23 cellular contexts compared by ENCODE assay signal in the genomic region with DNA sequence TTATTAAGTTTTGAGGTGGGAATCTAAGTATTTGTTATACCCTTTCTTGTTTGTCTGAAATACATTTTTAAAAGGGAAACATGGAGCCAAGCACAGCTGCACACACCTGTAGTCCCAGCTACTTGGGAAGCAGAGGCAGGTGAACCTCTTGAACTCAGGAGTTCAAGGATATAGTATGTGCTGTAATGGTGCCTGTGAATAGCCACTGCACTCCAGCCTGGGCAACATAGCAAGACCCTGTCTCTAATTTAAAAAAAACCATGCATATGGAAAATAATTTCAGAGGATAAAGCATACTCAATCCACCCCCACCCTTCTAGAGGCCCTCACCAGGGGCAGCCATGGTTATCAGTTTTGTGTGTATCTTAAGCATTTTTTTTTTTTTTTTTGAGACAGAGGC.
"Had no signal": no experiment of that assay in that cellular context is flagged by ENCODE, and none has a peak within 500 bp of the region (broad histone marks: within the 10 kb centered on the region; RNA-seq: fewer than 3 reads in every experiment).

No MANE protein-coding gene starts in this region.

- H3K4me3 ChIP-seq: coronary artery, dorsolateral prefrontal cortex, esophagus squamous epithelium, gastroesophageal sphincter, heart left ventricle, hepatocyte, left lung, lower lobe of right lung, mucosa of descending colon had no signal

- H3K4me2 ChIP-seq: hepatocyte had no signal

- FAIRE-seq: colon, endothelial cell of umbilical vein, frontal cortex, islet of Langerhans, keratinocyte had no signal

- H3K27ac ChIP-seq: coronary artery, dorsolateral prefrontal cortex, esophagus squamous epithelium, gastroesophageal sphincter, heart left ventricle, hepatocyte, left lung, lower lobe of right lung had no signal

- H3K36me3 ChIP-seq: left lung, lower lobe of right lung had no signal

- DNase-seq: dermis blood vessel endothelial cell; dorsolateral prefrontal cortex; effector CD4-positive, alpha-beta T cell; effector memory CD4-positive, alpha-beta T cell; esophagus squamous epithelium; foreskin fibroblast; heart left ventricle; left cardiac atrium; left lung; left ventricle myocardium superior; lower lobe of right lung; mesenchymal stem cell; mucosa of descending colon; naive B cell had no signal

- ATAC-seq: esophagus mucosa, gastroesophageal sphincter, heart left ventricle, left cardiac atrium, left lung, left ventricle myocardium superior, lower lobe of right lung, mucosa of descending colon had no signal

- H2AFZ ChIP-seq: hepatocyte had no signal

- H3K27me3 ChIP-seq: dorsolateral prefrontal cortex, esophagus squamous epithelium, gastroesophageal sphincter, heart left ventricle, hepatocyte, left lung had no signal

- H3K9me3 ChIP-seq: esophagus squamous epithelium, left lung, lower lobe of right lung, mucosa of descending colon had no signal
